Comparison of ENCODE assay signal across 18 cellular contexts in genomic region chr5:76388791-76389512, GRCh38. TPM values are rescaled to one million over a fixed set of nuclear protein-coding genes. Genes with fewer than 3 reads are reported as not detected.
DNase-seq lines count a peak whose midpoint lies in the region; ATAC-seq, FAIRE-seq and TF ChIP-seq lines count a peak whose summit lies in the region.
"Had no signal": no experiment of that assay in that cellular context is flagged by ENCODE, and none has a peak within 500 bp of the region (broad histone marks: within the 10 kb centered on the region; RNA-seq: fewer than 3 reads in every experiment).

No MANE protein-coding gene starts in this region.

- no peaks in the 10 kb centered on the region for H3K9me3 Mint-ChIP-seq in neural crest cell
- H3K9me3 Mint-ChIP-seq: CD8-positive, alpha-beta memory T cell had no signal

- ATAC-seq in body of pancreas (no peak), HG03520 (IDR thresholded peaks at IDR 0.05; ENCODE audit: unreplicated experiment) (no peak)
- ATAC-seq: Panc1, Right ventricle myocardium inferior had no signal

- TF ChIP-seq CTCF in 22Rv1 (IDR thresholded peaks at IDR 0.05) (no peak), D721Med (IDR thresholded peaks at IDR 0.05; ENCODE audit: insufficient read depth, missing control alignments) (no peak), body of pancreas (IDR thresholded peaks at IDR 0.05) (no peak), neural crest cell (conservative IDR thresholded peaks at IDR 0.05) (no peak)

- peak overlapping the region; percentile 20 for H3K27ac Mint-ChIP-seq in neural crest cell (ENCODE audit: unreplicated experiment)

- no peaks in the 10 kb centered on the region for H3K27me3 ChIP-seq in body of pancreas

- H3K36me3 Mint-ChIP-seq in neural crest cell (ENCODE audit: low read depth) = no peaks in the 10 kb centered on the region
- H3K36me3 Mint-ChIP-seq: CD8-positive, alpha-beta memory T cell had no signal

- no peaks in the 10 kb centered on the region for H3K36me3 ChIP-seq in body of pancreas (replicated peaks in 1 of 2; ENCODE audit: insufficient read depth in 1 of 2, low read depth in 2 of 2)

- peak overlapping the region; percentile 37; the same call in 1 of the 2 replicates for H3K27ac ChIP-seq in 22Rv1
- H3K27ac ChIP-seq in body of pancreas = peak overlapping the region; percentile 45 to 88 (median 80)
- H3K27ac ChIP-seq: SK-N-MC had no signal

- intact Hi-C loops in body of pancreas (cut with DNase I) = no loop called here

- peak; percentile 35 for DNase-seq in D721Med (ENCODE audit: insufficient read length, low spot score)
- peak in 1 of 4 donors; percentile 26 for DNase-seq in body of pancreas
- DNase-seq in neural crest cell (ENCODE audit: low read depth, low spot score) = no peak
- no peak for DNase-seq in inferior parietal cortex (ENCODE audit: extremely low spot score)
- no peak for DNase-seq in NCI-H748 (lab: John Stamatoyannopoulos, UW; ENCODE audit: unreplicated experiment)
- DNase-seq in NCI-H69 (lab: John Stamatoyannopoulos, UW) = no peak
- DNase-seq: AML-193; CD8-positive, alpha-beta memory T cell; DMS 273 treated with DMSO at 0.1 percent for 48 hours; H7; IMR-90; NCI-H1436; NCI-H2029 treated with DMSO at 0.1 percent for 48 hours had no signal

- peaks cover 39% of the 10 kb centered on the region for H3K4me1 Mint-ChIP-seq in neural crest cell

- H3K4me1 ChIP-seq in body of pancreas = peaks cover 88% of the 10 kb centered on the region

- H3K9me3 ChIP-seq in body of pancreas = no peaks in the 10 kb centered on the region

- no peaks in the 10 kb centered on the region for H3K27me3 Mint-ChIP-seq in neural crest cell (ENCODE audit: low read depth)

- no peak overlapping the region for H3K4me3 ChIP-seq in body of pancreas
- H3K4me3 ChIP-seq: SK-N-MC had no signal

- 53 to 64% methylated on average over 11 of the region's 11 CpGs for WGBS in body of pancreas, 2 donors

- TF ChIP-seq POLR2A in body of pancreas (IDR thresholded peaks at IDR 0.05) = no peak

- H3K4me3 Mint-ChIP-seq in neural crest cell = no peak overlapping the region

- peak; percentile 83 for FAIRE-seq in D721Med (lab: Jason Lieb, UNC)

RNA-seq across cellular contexts. Expression of gene IQGAP2, which starts 14.1 kb away (rescaled TPM):
- 10 to 100 TPM; 41.2 to 49.5 TPM for total RNA-seq in body of pancreas
- 12.7 and 14.2 TPM in 2 replicates for total RNA-seq in neural crest cell
